18 cellular contexts compared by ENCODE assay signal in the genomic region with DNA sequence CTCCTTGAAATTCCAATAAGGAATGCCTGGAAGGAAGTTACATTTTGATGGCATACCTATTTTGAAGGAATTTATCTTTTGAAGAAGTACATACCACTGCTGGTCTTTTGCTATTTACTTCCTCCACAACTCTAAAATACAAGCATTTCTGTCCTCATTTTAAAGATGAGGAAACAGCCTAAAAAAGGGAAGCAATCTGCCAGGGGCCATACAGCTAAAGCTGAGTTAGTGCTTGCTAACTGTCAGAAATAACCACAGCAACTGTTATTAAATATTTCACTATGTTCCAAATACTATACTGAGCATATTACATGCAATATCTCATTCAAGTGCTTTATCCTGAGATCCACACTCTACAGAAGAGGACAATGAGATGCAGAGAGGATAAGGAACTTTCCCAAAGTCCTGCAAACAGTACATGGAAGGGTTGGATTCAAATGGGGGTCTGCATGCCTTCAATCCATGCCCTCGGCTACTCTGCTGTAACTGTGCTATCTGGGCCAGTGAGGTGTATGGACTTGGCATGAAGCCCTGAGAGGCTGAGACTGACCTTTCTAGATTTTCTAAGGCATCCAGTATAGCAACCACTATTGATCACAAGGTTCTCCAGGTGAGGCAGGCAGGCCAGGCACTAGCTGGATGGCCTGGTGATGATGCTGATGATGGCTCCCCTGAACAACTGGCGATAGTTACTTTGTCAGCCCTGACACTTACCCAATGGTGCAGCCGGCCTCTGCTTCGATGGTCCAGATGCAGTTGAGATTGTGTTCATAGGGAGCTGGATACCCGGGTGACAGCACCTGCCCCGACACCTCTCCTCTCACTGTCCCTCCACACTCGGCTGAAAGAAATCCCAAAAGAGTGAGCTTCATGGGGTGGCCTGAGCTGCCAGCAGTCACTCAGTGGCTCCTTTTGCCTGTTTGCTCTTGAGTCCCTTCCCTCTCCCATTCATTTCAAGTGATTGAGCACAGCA.
"Had no signal": no experiment of that assay in that cellular context is flagged by ENCODE, and none has a peak within 500 bp of the region (broad histone marks: within the 10 kb centered on the region; RNA-seq: fewer than 3 reads in every experiment).

No MANE protein-coding gene starts in this region.

- ATAC-seq: activated CD4-positive, alpha-beta T cell treated with anti-CD3 and anti-CD28 coated beads for 36 hours; activated CD8-positive, alpha-beta T cell treated with anti-CD3 and anti-CD28 coated beads for 36 hours; mucosa of descending colon; psoas muscle; right cardiac atrium; WTC11 had no signal

- H3K4me1 ChIP-seq: psoas muscle, stomach had no signal

- H3K36me3 ChIP-seq: stomach had no signal

- H3K9me3 ChIP-seq: mucosa of descending colon, psoas muscle, stomach had no signal

- H3K4me3 ChIP-seq: dorsolateral prefrontal cortex, hepatocyte, mucosa of descending colon, psoas muscle, smooth muscle cell, stomach had no signal

- DNase-seq: activated CD4-positive, alpha-beta T cell treated with anti-CD3 and anti-CD28 coated beads for 36 hours; activated CD8-positive, alpha-beta T cell treated with anti-CD3 and anti-CD28 coated beads for 36 hours; activated naive CD4-positive, alpha-beta T cell treated with Interleukin-2 at 50 U/mL for 16 hours; activated T-cell treated with anti-CD3 and anti-CD28 coated beads, Interleukin-2, amount 50 U/mL, for 1 hour; central memory CD4-positive, alpha-beta T cell; dorsolateral prefrontal cortex; foreskin fibroblast; mesenchymal stem cell; mucosa of descending colon; naive B cell; psoas muscle; right cardiac atrium; stimulated activated CD4-positive, alpha-beta T cell treated with anti-CD3 and anti-CD28 coated beads, Interleukin-4, amount 100 ng/mL, for 1 hour; stomach; trophoblast cell had no signal

- H3K27me3 ChIP-seq: dorsolateral prefrontal cortex had no signal

- H3K27ac ChIP-seq: dorsolateral prefrontal cortex, hepatocyte, psoas muscle, stomach had no signal
